In the genomic region with DNA sequence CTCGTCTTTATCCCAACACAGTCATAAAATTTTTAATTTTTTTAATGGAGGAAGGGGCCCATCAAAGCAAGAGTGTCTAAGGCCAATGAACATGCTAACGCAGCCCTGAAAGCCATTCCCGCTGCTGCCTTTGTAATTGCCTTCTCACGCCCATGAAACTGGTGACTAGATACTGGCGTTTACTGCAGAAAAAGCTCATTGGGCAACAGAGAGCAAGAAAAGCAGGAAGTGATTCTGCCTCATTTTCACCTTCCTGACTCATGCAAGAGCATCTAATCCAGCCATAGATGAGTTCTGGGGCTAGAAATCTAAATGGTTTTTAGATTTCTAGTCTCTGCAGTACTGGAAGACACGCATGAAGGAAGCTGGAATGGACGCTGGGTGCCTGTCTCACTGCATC, we compare ENCODE assay signal across 19 cellular contexts.
A peak's percentile ranks its signal among the peaks of the same experiment; 100 is the strongest.
DNase-seq lines count a peak whose midpoint lies in the region; ATAC-seq and TF ChIP-seq lines count a peak whose summit lies in the region.
"Had no signal": no experiment of that assay in that cellular context is flagged by ENCODE, and none has a peak within 500 bp of the region (broad histone marks: within the 10 kb centered on the region; RNA-seq: fewer than 3 reads in every experiment).

No MANE protein-coding gene starts in this region.

- H3K4ac ChIP-seq in H9 (ENCODE audit: low read depth, low read length): no peak overlapping the region

- no peak overlapping the region for H2BK120ac ChIP-seq in H9 (ENCODE audit: low read depth, low read length, poor library complexity, severe bottlenecking)

- H3K23me2 ChIP-seq in H9 (ENCODE audit: insufficient read length, low read depth, low read length, poor library complexity, severe bottlenecking): no peaks in the 10 kb centered on the region

- H2BK15ac ChIP-seq in H9 (ENCODE audit: low read depth, low read length): no peak overlapping the region

- no peak overlapping the region for H4K91ac ChIP-seq in H9 (ENCODE audit: insufficient read length, low read depth, low read length)

- no peak overlapping the region for H2AK5ac ChIP-seq in H9 (ENCODE audit: insufficient read length, low read length)

- no peak overlapping the region for H3K27ac ChIP-seq in H9 (ENCODE audit: insufficient read length, low read depth, low read length)
- H3K27ac ChIP-seq: ascending aorta, psoas muscle, SK-N-MC had no signal

- no peak overlapping the region for H3K14ac ChIP-seq in H9 (ENCODE audit: insufficient read depth, low read length)

- H3K27me3 ChIP-seq in H9 (ENCODE audit: insufficient read depth, low read length): no peaks in the 10 kb centered on the region
- H3K27me3 ChIP-seq: ascending aorta had no signal

- H3K56ac ChIP-seq in H9 (ENCODE audit: insufficient read length, low read depth, low read length): no peak overlapping the region

- H3K4me1 ChIP-seq in H9 (ENCODE audit: insufficient read depth, low read length): no peaks in the 10 kb centered on the region
- H3K4me1 ChIP-seq: ascending aorta, psoas muscle had no signal

- no peak overlapping the region for H2BK20ac ChIP-seq in H9 (ENCODE audit: low read depth, low read length, poor library complexity, severe bottlenecking)

- no peak overlapping the region for H4K8ac ChIP-seq in H9 (replicated peaks; ENCODE audit: insufficient read length, low read depth, low read length)

- no peak overlapping the region for H3K4me3 ChIP-seq in epithelial cell of esophagus (ENCODE audit: low read length)
- H3K4me3 ChIP-seq: ascending aorta, psoas muscle, SK-N-MC had no signal

- H2BK5ac ChIP-seq in H9 (ENCODE audit: insufficient read length, low read length): no peak overlapping the region

- no peak for TF ChIP-seq CTCF in H9 (conservative IDR thresholded peaks at IDR 0.05)
- no peak for TF ChIP-seq CTCF in epithelial cell of esophagus (IDR thresholded peaks at IDR 0.05; ENCODE audit: insufficient read depth, low read depth, low read length, missing control alignments)

- H3T11ph ChIP-seq in H9 (ENCODE audit: low read length): no peak overlapping the region

- H2AFZ ChIP-seq in H9 (ENCODE audit: low read length): peak overlapping the region; percentile 24

- H3K9me3 Mint-ChIP-seq in H9: no peaks in the 10 kb centered on the region
- no peaks in the 10 kb centered on the region for H3K9me3 Mint-ChIP-seq in activated naive CD8-positive, alpha-beta T cell treated with anti-CD3 and anti-CD28 coated beads, Interleukin-2, amount 50 U/mL, for 24 hours
- H3K9me3 Mint-ChIP-seq: endodermal cell, nephron had no signal

- H3K4me3 Mint-ChIP-seq in H9: no peak overlapping the region
- no peak overlapping the region for H3K4me3 Mint-ChIP-seq in activated naive CD8-positive, alpha-beta T cell treated with anti-CD3 and anti-CD28 coated beads, Interleukin-2, amount 50 U/mL, for 24 hours
- H3K4me3 Mint-ChIP-seq: B cell, endodermal cell, nephron had no signal

- H4K20me1 ChIP-seq in H9 (ENCODE audit: control insufficient read depth, insufficient read depth, insufficient read length): no peaks in the 10 kb centered on the region

- H3K79me1 ChIP-seq in H9 (ENCODE audit: insufficient read depth, low read depth, low read length, poor library complexity, severe bottlenecking): no peaks in the 10 kb centered on the region

- H2BK12ac ChIP-seq in H9 (ENCODE audit: insufficient read length, low read depth, low read length): no peak overlapping the region

- H3K4me2 ChIP-seq in H9 (ENCODE audit: insufficient read depth, insufficient read length, low read length): no peak overlapping the region

- H3K9me3 ChIP-seq in H9 (ENCODE audit: control insufficient read depth, low read depth, low read length): no peaks in the 10 kb centered on the region
- H3K9me3 ChIP-seq: ascending aorta, psoas muscle had no signal

- no peak overlapping the region for H3K27ac Mint-ChIP-seq in H9
- H3K27ac Mint-ChIP-seq in activated naive CD8-positive, alpha-beta T cell treated with anti-CD3 and anti-CD28 coated beads, Interleukin-2, amount 50 U/mL, for 24 hours: no peak overlapping the region
- H3K27ac Mint-ChIP-seq: B cell, endodermal cell had no signal

- peaks cover 5 to 9% of the 10 kb centered on the region in 2 experiments for H3K4me1 Mint-ChIP-seq in H9
- H3K4me1 Mint-ChIP-seq in activated naive CD8-positive, alpha-beta T cell treated with anti-CD3 and anti-CD28 coated beads, Interleukin-2, amount 50 U/mL, for 24 hours: peaks cover 17% of the 10 kb centered on the region

- H3K79me2 ChIP-seq in H9 (ENCODE audit: insufficient read depth, low read length): no peaks in the 10 kb centered on the region; the same call in 1 of the 2 replicates

- no peak overlapping the region for H3K18ac ChIP-seq in H9 (ENCODE audit: insufficient read length, low read depth, low read length)

- H3K9ac ChIP-seq in H9 (ENCODE audit: extremely low read depth, insufficient read length, low read length): no peak overlapping the region

- no peaks in the 10 kb centered on the region for H3K36me3 Mint-ChIP-seq in H9 (ENCODE audit: insufficient read depth in 1 of 3, low read depth in 3 of 3)
- no peaks in the 10 kb centered on the region for H3K36me3 Mint-ChIP-seq in activated naive CD8-positive, alpha-beta T cell treated with anti-CD3 and anti-CD28 coated beads, Interleukin-2, amount 50 U/mL, for 24 hours (ENCODE audit: low read depth)

- no peak overlapping the region for H3K23ac ChIP-seq in H9 (ENCODE audit: insufficient read length, low read depth, low read length)

- no peak overlapping the region for H4K5ac ChIP-seq in H9 (ENCODE audit: insufficient read length, low read depth, low read length)

- no peak for ATAC-seq in HG03196 (IDR thresholded peaks at IDR 0.05; ENCODE audit: unreplicated experiment)
- ATAC-seq in activated naive CD8-positive, alpha-beta T cell treated with anti-CD3 and anti-CD28 coated beads, Interleukin-2, amount 50 U/mL, for 24 hours: no peak
- ATAC-seq: HepG2, psoas muscle had no signal

- no peak for DNase-seq in H9
- peak; percentile 81 for DNase-seq in NOMO-1 treated with dmso at 0.1 percent for 144 hours (lab: John Stamatoyannopoulos, UW; ENCODE audit: unreplicated experiment)
- DNase-seq in epithelial cell of esophagus (ENCODE audit: low read depth): peak; percentile 75
- peak; percentile 50 for DNase-seq in renal cortical epithelial cell (ENCODE audit: low read depth)
- no peak for DNase-seq in activated naive CD8-positive, alpha-beta T cell treated with anti-CD3 and anti-CD28 coated beads, Interleukin-2, amount 50 U/mL, for 24 hours
- no peak for DNase-seq in activated CD8-positive, alpha-beta memory T cell treated with anti-CD3 and anti-CD28 coated beads, Interleukin-2, amount 50 U/mL, for 48 hours
- DNase-seq: activated CD4-positive, alpha-beta T cell treated with anti-CD3 and anti-CD28 coated beads for 48 hours; endodermal cell; NCI-H2029 treated with DMSO at 0.1 percent for 48 hours; NCI-H524; psoas muscle; stimulated activated CD8-positive, alpha-beta memory T cell treated with anti-CD3 and anti-CD28 coated beads, Interleukin-4, amount 100 ng/mL, for 48 hours; T1000 had no signal

- 83% methylated on average over 1 of the region's 7 CpGs for WGBS in H9 (ENCODE audit: extremely low coverage, insufficient read length, low lambda C conversion rate)

- H3K27me3 Mint-ChIP-seq in H9 (ENCODE audit: low read depth): no peaks in the 10 kb centered on the region
- H3K27me3 Mint-ChIP-seq in activated naive CD8-positive, alpha-beta T cell treated with anti-CD3 and anti-CD28 coated beads, Interleukin-2, amount 50 U/mL, for 24 hours: no peaks in the 10 kb centered on the region
- H3K27me3 Mint-ChIP-seq: B cell had no signal

Comparison
In these comparisons a context has a peak if more than half of its experiments do, and no peak if none do; other contexts are left out.
1. DNase-seq: peak in NOMO-1 treated with dmso at 0.1 percent for 144 hours (single experiment), epithelial cell of esophagus (single experiment) and renal cortical epithelial cell (single experiment); none in H9 (single experiment), activated naive CD8-positive, alpha-beta T cell treated with anti-CD3 and anti-CD28 coated beads, Interleukin-2, amount 50 U/mL, for 24 hours (single experiment) and activated CD8-positive, alpha-beta memory T cell treated with anti-CD3 and anti-CD28 coated beads, Interleukin-2, amount 50 U/mL, for 48 hours (single experiment).